Comparison of ENCODE assay signal across 26 cellular contexts in the genomic region with DNA sequence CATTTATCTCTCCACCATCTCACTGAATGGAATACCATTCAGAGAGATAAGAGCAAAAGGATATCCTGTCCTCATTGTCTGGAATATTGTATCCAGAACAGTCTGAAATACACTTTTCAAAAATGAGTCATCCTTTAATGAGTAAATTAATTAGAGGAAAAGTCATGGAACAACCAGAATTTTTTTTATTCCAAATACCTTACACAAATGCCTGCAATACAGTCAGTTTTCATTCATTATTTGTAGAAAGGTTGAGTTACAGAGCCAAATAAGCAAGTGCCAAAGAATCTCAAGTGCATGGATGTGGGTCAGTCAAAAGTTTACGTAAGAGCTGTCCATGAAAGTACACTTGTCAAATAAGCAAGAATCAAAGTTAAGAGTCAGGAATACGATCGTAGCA.
DNase-seq lines count a peak whose midpoint lies in the region; ATAC-seq, FAIRE-seq and TF ChIP-seq lines count a peak whose summit lies in the region.
"Had no signal": no experiment of that assay in that cellular context is flagged by ENCODE, and none has a peak within 500 bp of the region (broad histone marks: within the 10 kb centered on the region; RNA-seq: fewer than 3 reads in every experiment).

No MANE protein-coding gene starts in this region.

- no peaks in the 10 kb centered on the region for H3K9me1 ChIP-seq in keratinocyte (ENCODE audit: control insufficient read depth, extremely low read depth, insufficient read depth, low read length)

- no peaks in the 10 kb centered on the region for H4K20me1 ChIP-seq in mammary epithelial cell (ENCODE audit: insufficient read depth, low read length)
- H4K20me1 ChIP-seq in keratinocyte (ENCODE audit: control insufficient read depth, extremely low read depth, insufficient read depth, low read length): no peaks in the 10 kb centered on the region

- H3K9me3 ChIP-seq in mammary epithelial cell (replicated peaks; ENCODE audit: insufficient read depth, low read length) (no peaks in the 10 kb centered on the region), breast epithelium (no peaks in the 10 kb centered on the region), keratinocyte (ENCODE audit: control insufficient read depth, low read depth, low read length) (no peaks in the 10 kb centered on the region), upper lobe of right lung (no peaks in the 10 kb centered on the region)
- H3K9me3 ChIP-seq: SJSA1 had no signal

- peak overlapping the region; percentile 82 for H3K27ac Mint-ChIP-seq in WTC11
- H3K27ac Mint-ChIP-seq: CD8-positive, alpha-beta T cell; HFFc6 had no signal

- H3K27me3 ChIP-seq in mammary epithelial cell (ENCODE audit: insufficient read depth, low read length): no peaks in the 10 kb centered on the region
- H3K27me3 ChIP-seq in breast epithelium: no peaks in the 10 kb centered on the region
- no peaks in the 10 kb centered on the region for H3K27me3 ChIP-seq in keratinocyte (ENCODE audit: control insufficient read depth, extremely low read depth, insufficient read depth, low read length)
- H3K27me3 ChIP-seq in upper lobe of right lung: no peaks in the 10 kb centered on the region
- H3K27me3 ChIP-seq: SJSA1 had no signal

- H3K4me3 ChIP-seq in mammary epithelial cell (replicated peaks in 1 of 3; ENCODE audit: insufficient read depth in 1 of 3, low read depth in 2 of 3, low read length in 3 of 3) (no peak overlapping the region), breast epithelium (no peak overlapping the region), keratinocyte (ENCODE audit: control insufficient read depth in 2 of 3, extremely low read depth in 1 of 3, insufficient read depth in 2 of 3, low read depth in 1 of 3, low read length in 3 of 3) (no peak overlapping the region), upper lobe of right lung (no peak overlapping the region)
- H3K4me3 ChIP-seq: SJSA1 had no signal

- FAIRE-seq in keratinocyte (lab: Jason Lieb, UNC): no peak
- FAIRE-seq: H54, RCC 7860 had no signal

- H3K4me1 Mint-ChIP-seq in WTC11: peaks cover 45% of the 10 kb centered on the region

- H3K4me2 ChIP-seq in mammary epithelial cell (ENCODE audit: insufficient read depth, low read depth, low read length) (peak overlapping the region; percentile 49), keratinocyte (ENCODE audit: control insufficient read depth, extremely low read depth, insufficient read depth, low read depth, low read length) (peak overlapping the region; percentile 6)
- H3K4me2 ChIP-seq: KMS-11 had no signal

- DNase-seq in mammary epithelial cell: peak; percentile 24
- DNase-seq in breast epithelium (ENCODE audit: low spot score in 2 of 2): no peak
- no peak for DNase-seq in WTC11 (ENCODE audit: low spot score)
- no peak for DNase-seq in keratinocyte (ENCODE audit: low read depth, low spot score)
- no peak for DNase-seq in upper lobe of right lung
- no peak for DNase-seq in kidney glomerular epithelial cell (lab: John Stamatoyannopoulos, UW)
- DNase-seq in T1000 (lab: John Stamatoyannopoulos, UW): no peak
- DNase-seq: 8988T; AML-193; C1 segment of cervical spinal cord; CD8-positive, alpha-beta T cell; GF-D8; HFFc6; NCI-H1105; NCI-H146; NCI-H2081; NCI-H2171; NCI-H345; NCI-H524; NCI-H774 had no signal

- BruUV-seq in mammary epithelial cell (replicated peaks; lab: Mats Ljungman, UMichigan): no TSS peak

- in situ Hi-C loops in mammary epithelial cell (cut with MboI; ENCODE audit: low sequenced_read_pairs in 2 of 2): no loop called here

- H3K9ac ChIP-seq in mammary epithelial cell (ENCODE audit: insufficient read depth, low read length) (no peak overlapping the region), keratinocyte (ENCODE audit: control insufficient read depth, extremely low read depth, insufficient read depth, low read length) (no peak overlapping the region)
- H3K9ac ChIP-seq: KMS-11 had no signal

- H2AFZ ChIP-seq in mammary epithelial cell (ENCODE audit: low read depth, low read length) (no peak overlapping the region), keratinocyte (ENCODE audit: control insufficient read depth, low read length) (no peak overlapping the region)

- H3K79me2 ChIP-seq in mammary epithelial cell (ENCODE audit: insufficient read depth, low read length) (no peaks in the 10 kb centered on the region), keratinocyte (ENCODE audit: control insufficient read depth, insufficient read depth, low read length) (no peaks in the 10 kb centered on the region)

- POLR2A ChIA-PET in WTC11 (lab: Charles Lee): no interaction called here

- no peaks in the 10 kb centered on the region for H3K36me3 ChIP-seq in mammary epithelial cell (ENCODE audit: insufficient read depth, low read length)
- H3K36me3 ChIP-seq in breast epithelium: no peaks in the 10 kb centered on the region
- H3K36me3 ChIP-seq in keratinocyte (ENCODE audit: control insufficient read depth in 2 of 2, extremely low read depth in 1 of 2, insufficient read depth in 2 of 2, low read length in 2 of 2): no peaks in the 10 kb centered on the region
- H3K36me3 ChIP-seq in upper lobe of right lung: no peaks in the 10 kb centered on the region
- H3K36me3 ChIP-seq: SJSA1 had no signal

- dilution Hi-C loops in mammary epithelial cell (cut with HindIII; ENCODE audit: low sequenced_read_pairs): no loop called here
- dilution Hi-C loops in keratinocyte (cut with MboI; ENCODE audit: extremely low pct_ligation_motif_present, low sequenced_read_pairs): no loop called here

- no peak overlapping the region for H3K4me3 Mint-ChIP-seq in WTC11
- H3K4me3 Mint-ChIP-seq: CD8-positive, alpha-beta T cell; HFFc6 had no signal

- H3K27ac ChIP-seq in mammary epithelial cell (ENCODE audit: insufficient read depth, low read depth, low read length): peak overlapping the region; percentile 30
- H3K27ac ChIP-seq in breast epithelium: no peak overlapping the region
- H3K27ac ChIP-seq in keratinocyte (ENCODE audit: control insufficient read depth, insufficient read depth, low read length): no peak overlapping the region
- no peak overlapping the region for H3K27ac ChIP-seq in upper lobe of right lung
- H3K27ac ChIP-seq: KMS-11, SJSA1 had no signal

- 97% methylated on average over 3 of the region's 3 CpGs for WGBS in mammary epithelial cell (ENCODE audit: low coverage, missing lambda C conversion rate)

- H3K4me1 ChIP-seq in mammary epithelial cell (ENCODE audit: insufficient read depth, low read length) (peaks cover 20% of the 10 kb centered on the region), breast epithelium (no peaks in the 10 kb centered on the region), keratinocyte (ENCODE audit: control insufficient read depth, extremely low read depth, insufficient read depth, low read length) (peaks cover 6% of the 10 kb centered on the region), upper lobe of right lung (no peaks in the 10 kb centered on the region)
- H3K4me1 ChIP-seq: SJSA1 had no signal

- ATAC-seq in WTC11 (no peak), upper lobe of right lung (peak; percentile 56), HG02588 (IDR thresholded peaks at IDR 0.05; ENCODE audit: unreplicated experiment) (no peak)
- ATAC-seq: CD8-positive, alpha-beta T cell; Right ventricle myocardium inferior had no signal

- intact Hi-C loops in mammary epithelial cell (cut with micrococcal nuclease): no loop called here
- intact Hi-C loops in breast epithelium (cut with DNase I; ENCODE audit: low total_unique reads): no loop called here
- intact Hi-C loops in upper lobe of right lung (cut with DNase I): no loop called here

- TF ChIP-seq CTCF in mammary epithelial cell (conservative IDR thresholded peaks at IDR 0.05 in 1 of 2, IDR thresholded peaks at IDR 0.05 in 1 of 2; ENCODE audit: extremely low read depth in 1 of 2, insufficient read depth in 1 of 2, low read depth in 1 of 2, low read length in 2 of 2) (no peak), breast epithelium (IDR thresholded peaks at IDR 0.05) (no peak), WTC11 (IDR thresholded peaks at IDR 0.05) (no peak), keratinocyte (optimal IDR thresholded peaks at IDR 0.05 in 1 of 3, IDR thresholded peaks at IDR 0.05 in 1 of 3, conservative IDR thresholded peaks at IDR 0.05 in 1 of 3; ENCODE audit: extremely low read depth in 1 of 3, insufficient read depth in 2 of 3, low read length in 3 of 3) (no peak), upper lobe of right lung (IDR thresholded peaks at IDR 0.05) (no peak)

- no peak for TF ChIP-seq POLR2A in breast epithelium (IDR thresholded peaks at IDR 0.05)

- H3K36me3 Mint-ChIP-seq in WTC11: peaks cover 56% of the 10 kb centered on the region
- H3K36me3 Mint-ChIP-seq: CD8-positive, alpha-beta T cell had no signal

- peaks cover 57% of the 10 kb centered on the region for H3K9me3 Mint-ChIP-seq in WTC11
- H3K9me3 Mint-ChIP-seq: HFFc6 had no signal

- H3K27me3 Mint-ChIP-seq in WTC11 (ENCODE audit: low read depth): no peaks in the 10 kb centered on the region; the same call in 1 of the 2 replicates

- CTCF ChIA-PET in mammary epithelial cell (lab: Charles Lee; ENCODE audit: low non-redundant PET) (no interaction called here), WTC11 (lab: Charles Lee) (no interaction called here)

TF ChIP-seq in WTC11, 78 proteins besides CTCF, POLR2A, EP300 and RAD21 (continues in another document):
- no peak for TF ChIP-seq GTF2I (CRISPR knock-in tag; conservative IDR thresholded peaks at IDR 0.05)
